10 cellular contexts compared by ENCODE assay signal in the genomic region with DNA sequence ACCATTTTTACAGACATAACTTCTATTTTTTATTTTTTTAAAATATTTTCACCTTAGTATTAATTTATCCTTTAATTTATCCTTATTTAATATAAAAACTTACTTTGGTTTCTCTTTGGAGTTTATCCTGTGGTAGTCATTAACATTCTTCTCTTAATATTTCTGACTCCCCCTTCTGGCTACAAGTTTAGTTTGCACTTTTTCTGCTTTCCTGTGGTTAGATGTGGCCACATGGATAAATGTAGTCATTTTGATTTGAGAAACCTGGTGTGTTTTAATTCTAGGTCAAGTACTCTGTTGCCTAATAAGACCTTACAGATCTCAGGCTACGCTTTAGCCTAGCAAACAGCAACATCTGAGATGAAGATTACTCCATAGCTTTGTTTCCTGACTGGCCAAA.
DNase-seq lines count a peak whose midpoint lies in the region; ATAC-seq and TF ChIP-seq lines count a peak whose summit lies in the region.
"Had no signal": no experiment of that assay in that cellular context is flagged by ENCODE, and none has a peak within 500 bp of the region (broad histone marks: within the 10 kb centered on the region; RNA-seq: fewer than 3 reads in every experiment).

No MANE protein-coding gene starts in this region.

- no peak overlapping the region for H2BK120ac ChIP-seq in mesendoderm (ENCODE audit: low read depth, low read length)

- no peak overlapping the region for H4K8ac ChIP-seq in mesendoderm (ENCODE audit: low read depth, low read length)

- H3F3A ChIP-seq in GM23338 (replicated peaks; ENCODE audit: low read depth) = no peaks in the 10 kb centered on the region

- H2AFZ ChIP-seq in GM23338 = no peak overlapping the region

- no peaks in the 10 kb centered on the region for H3K79me2 ChIP-seq in GM23338 (replicated peaks; ENCODE audit: insufficient read depth)
- no peaks in the 10 kb centered on the region for H3K79me2 ChIP-seq in mesendoderm (ENCODE audit: control insufficient read depth, insufficient read depth, low read length)

- no peak overlapping the region for H2BK15ac ChIP-seq in mesendoderm (replicated peaks; ENCODE audit: low read depth)

- H4K20me1 ChIP-seq in GM23338 (replicated peaks; ENCODE audit: insufficient read depth) = no peaks in the 10 kb centered on the region

- in situ Hi-C loops in astrocyte of the cerebellum (cut with HindIII; ENCODE audit: low sequenced_read_pairs) = no loop called here

- DNase-seq in GM23338 (ENCODE audit: low spot score) (peak; percentile 46), NAMALWA (ENCODE audit: low spot score) (peak; percentile 23), astrocyte of the cerebellum (ENCODE audit: low read depth) (peak; percentile 15), mesendoderm (peak; percentile 26), NCI-H1930 (lab: John Stamatoyannopoulos, UW) (no peak), cerebellar nuclear complex (lab: John Stamatoyannopoulos, UW) (no peak)
- DNase-seq: activated CD4-positive, alpha-beta T cell treated with anti-CD3 and anti-CD28 coated beads for 1 hour had no signal

- ATAC-seq in GM23338 (no peak), GM19463 (IDR thresholded peaks at IDR 0.05; ENCODE audit: unreplicated experiment) (no peak)
- ATAC-seq: activated T-helper 17 cell treated with anti-CD3 and anti-CD28 coated beads, Interleukin-2, amount 50 U/mL, for 72 hours had no signal

- H3K4me1 ChIP-seq in GM23338 (ENCODE audit: insufficient read depth) (no peaks in the 10 kb centered on the region), mesendoderm (ENCODE audit: control insufficient read depth, low read depth, low read length) (no peaks in the 10 kb centered on the region)

- H2AK5ac ChIP-seq in mesendoderm (ENCODE audit: low read length) = no peak overlapping the region

- H3K36me3 ChIP-seq in GM23338 (ENCODE audit: insufficient read depth) (no peaks in the 10 kb centered on the region), mesendoderm (ENCODE audit: control insufficient read depth, insufficient read depth, low read length) (no peaks in the 10 kb centered on the region)
- H3K36me3 ChIP-seq: thoracic aorta had no signal

- H3K27ac Mint-ChIP-seq in GM23338 = no peak overlapping the region
- H3K27ac Mint-ChIP-seq: activated T-helper 17 cell treated with anti-CD3 and anti-CD28 coated beads, Interleukin-2, amount 50 U/mL, for 72 hours had no signal

- WGBS in mesendoderm (ENCODE audit: extremely low coverage, insufficient coverage, low lambda C conversion rate) = no CpG with 5 or more reads among the region's 1 CpG

- H3K27me3 ChIP-seq in GM23338 (ENCODE audit: insufficient read depth) = no peaks in the 10 kb centered on the region
- H3K27me3 ChIP-seq in mesendoderm (ENCODE audit: insufficient read depth, low read length, poor library complexity) = no peaks in the 10 kb centered on the region

- peaks cover 5% of the 10 kb centered on the region; the same call in 2 of the 3 replicates for H3K36me3 Mint-ChIP-seq in GM23338 (ENCODE audit: low read depth)

- H3K23ac ChIP-seq in mesendoderm (ENCODE audit: low read length) = no peak overlapping the region

- no peak overlapping the region for H3K18ac ChIP-seq in mesendoderm (ENCODE audit: low read length)

- H3K27ac ChIP-seq in GM23338 (ENCODE audit: low read depth) (no peak overlapping the region), mesendoderm (ENCODE audit: low read depth, low read length) (no peak overlapping the region)
- H3K27ac ChIP-seq: thoracic aorta had no signal

- no peak overlapping the region for H3K4ac ChIP-seq in mesendoderm (ENCODE audit: low read depth, low read length)

- no peak overlapping the region for H3K9ac ChIP-seq in mesendoderm (ENCODE audit: low read length)

- no peaks in the 10 kb centered on the region for H3K79me1 ChIP-seq in mesendoderm (ENCODE audit: low read length)

- no peaks in the 10 kb centered on the region for H3K9me2 ChIP-seq in GM23338 (ENCODE audit: insufficient read depth)

- H3K4me3 ChIP-seq in GM23338 = no peak overlapping the region
- no peak overlapping the region for H3K4me3 ChIP-seq in astrocyte of the cerebellum (ENCODE audit: low read depth, low read length)
- no peak overlapping the region for H3K4me3 ChIP-seq in mesendoderm (ENCODE audit: low read length)
- H3K4me3 ChIP-seq: thoracic aorta had no signal

- no peaks in the 10 kb centered on the region for H3K27me3 Mint-ChIP-seq in GM23338 (ENCODE audit: insufficient read depth, low read depth, poor library complexity)
- H3K27me3 Mint-ChIP-seq: activated T-helper 17 cell treated with anti-CD3 and anti-CD28 coated beads, Interleukin-2, amount 50 U/mL, for 72 hours had no signal

- H2BK5ac ChIP-seq in mesendoderm (ENCODE audit: low read length) = no peak overlapping the region

- no peak overlapping the region for H3K56ac ChIP-seq in mesendoderm (ENCODE audit: low read length)

- H3K4me1 Mint-ChIP-seq in GM23338 = no peaks in the 10 kb centered on the region

- no peak overlapping the region for H3K4me3 Mint-ChIP-seq in GM23338
- H3K4me3 Mint-ChIP-seq: activated T-helper 17 cell treated with anti-CD3 and anti-CD28 coated beads, Interleukin-2, amount 50 U/mL, for 72 hours had no signal

- H3K4me2 ChIP-seq in GM23338 (no peak overlapping the region), mesendoderm (ENCODE audit: low read length) (no peak overlapping the region)

- H3K9me3 Mint-ChIP-seq in GM23338 = peaks cover 10% of the 10 kb centered on the region; the same call in 2 of the 3 replicates
- H3K9me3 Mint-ChIP-seq: activated T-helper 17 cell treated with anti-CD3 and anti-CD28 coated beads, Interleukin-2, amount 50 U/mL, for 72 hours had no signal

- no peak overlapping the region for H4K5ac ChIP-seq in mesendoderm (ENCODE audit: low read length)

- TF ChIP-seq CTCF in GM23338 (conservative IDR thresholded peaks at IDR 0.05; ENCODE audit: low read depth in 2 of 2) (peak; percentile 39 to 40), astrocyte of the cerebellum (IDR thresholded peaks at IDR 0.05; ENCODE audit: low read depth, low read length, missing control alignments) (no peak)

TF ChIP-seq in GM23338, 12 proteins besides CTCF, POLR2A, EP300 and RAD21 (continues in another document):
- no peak for TF ChIP-seq NANOG (IDR thresholded peaks at IDR 0.05; ENCODE audit: borderline replicate concordance)
- no peak for TF ChIP-seq ETS1 (IDR thresholded peaks at IDR 0.05)
- no peak for TF ChIP-seq CREB1 (CRISPR knock-in tag; IDR thresholded peaks at IDR 0.05; ENCODE audit: low read depth)
- TF ChIP-seq ZNF114 (CRISPR knock-in tag; IDR thresholded peaks at IDR 0.05) = no peak
- TF ChIP-seq EZH2phosphoT487 (IDR thresholded peaks at IDR 0.05; ENCODE audit: unreplicated experiment) = no peak
- TF ChIP-seq REST (IDR thresholded peaks at IDR 0.05; ENCODE audit: unreplicated experiment) = no peak

Comparison
In these comparisons a context has a peak if more than half of its experiments do, and no peak if none do; other contexts are left out.
1. DNase-seq: peak in GM23338 (single experiment), NAMALWA (single experiment), astrocyte of the cerebellum (single experiment) and mesendoderm (single experiment); none in NCI-H1930 (0 of 2) and cerebellar nuclear complex (0 of 2).